6 cellular contexts compared by ENCODE assay signal in genomic region chr7:125645770-125646169, GRCh38.
"Had no signal": no experiment of that assay in that cellular context is flagged by ENCODE, and none has a peak within 500 bp of the region (broad histone marks: within the 10 kb centered on the region; RNA-seq: fewer than 3 reads in every experiment).

No MANE protein-coding gene starts in this region.

- H3K27ac ChIP-seq: HL-60 had no signal

- DNase-seq: IMR-90, KBM-7, KG1 had no signal

- ATAC-seq: HepG2, K562 had no signal

- H3K4me3 ChIP-seq: K562 had no signal
